8 cellular contexts compared by ENCODE assay signal in genomic region chr9:94030318-94031179, GRCh38. TPM values are rescaled to one million over a fixed set of nuclear protein-coding genes. Genes with fewer than 3 reads are reported as not detected.
DNase-seq lines count a peak whose midpoint lies in the region; ATAC-seq and TF ChIP-seq lines count a peak whose summit lies in the region.

No MANE protein-coding gene starts in this region.

- peak; percentile 93 for ATAC-seq in GM18861 (IDR thresholded peaks at IDR 0.05; ENCODE audit: unreplicated experiment)
- ATAC-seq in HG03095 (IDR thresholded peaks at IDR 0.05; ENCODE audit: unreplicated experiment): peak; percentile 98
- ATAC-seq in activated CD4-positive, CD25-positive, alpha-beta regulatory T cell treated with anti-CD3 and anti-CD28 coated beads, Interleukin-2, amount 50 U/mL, for 24 hours: peak; percentile 99 to 100

- H3K4me3 ChIP-seq in AG04449 (ENCODE audit: low read depth, low read length): peak overlapping the region; percentile 78

- CTCF ChIA-PET in AG04449 (lab: Yijun Ruan, JAX): interaction anchor here (1.8 to 4.0 kb wide), 3 partner anchors 16 to 183 kb away, joined by 5 to 16 read pairs (median 13); no protein-coding TSS in a partner anchor

- TF ChIP-seq CTCF in AG04449 (IDR thresholded peaks at IDR 0.05; ENCODE audit: insufficient read depth, low read length, missing control alignments): no peak

- POLR2A ChIA-PET in AG04449 (lab: Yijun Ruan, JAX): no interaction called here

- DNase-seq in AG04449 (ENCODE audit: low read depth, low spot score): peak; percentile 14
- peak; percentile 80 for DNase-seq in NCI-H2171 treated with DMSO at 0.1 percent for 48 hours (lab: John Stamatoyannopoulos, UW)
- DNase-seq in cerebellum (ENCODE audit: low spot score): peak; percentile 92
- DNase-seq in kidney tubule cell (ENCODE audit: low spot score): peak; percentile 89
- DNase-seq in stimulated activated CD4-positive, alpha-beta T cell treated with anti-CD3 and anti-CD28 coated beads, Interleukin-1b, Interleukin-23, amount 100 ng/mL, for 24 hours (ENCODE audit: low read depth in 4 of 4, low spot score in 1 of 4): peak; percentile 52 to 76 (median 66)

RNA-seq across cellular contexts. Expression of gene PTPDC1, which starts 53.7 kb away (rescaled TPM):
- 22.9 TPM for total RNA-seq in cerebellum

Comparison
In these comparisons a context has a peak if more than half of its experiments do, and no peak if none do; other contexts are left out.
1. Peak in every context shown above with its lines: DNase-seq, ATAC-seq and H3K4me3 ChIP-seq.
2. DNase-seq: peak in every context shown above with its lines; median percentile 92 in cerebellum; 89 in kidney tubule cell; 80 in NCI-H2171 treated with DMSO at 0.1 percent for 48 hours; 66 in stimulated activated CD4-positive, alpha-beta T cell treated with anti-CD3 and anti-CD28 coated beads, Interleukin-1b, Interleukin-23, amount 100 ng/mL, for 24 hours; 14 in AG04449.